8 cellular contexts compared by ENCODE assay signal in genomic region chr16:1474471-1474795, GRCh38. TPM values are rescaled to one million over a fixed set of nuclear protein-coding genes. Genes with fewer than 3 reads are reported as not detected.
DNase-seq lines count a peak whose midpoint lies in the region; ATAC-seq and TF ChIP-seq lines count a peak whose summit lies in the region.

No MANE protein-coding gene starts in this region.

- ATAC-seq in GM18861 (IDR thresholded peaks at IDR 0.05; ENCODE audit: unreplicated experiment) (peak; percentile 12), HG03025 (IDR thresholded peaks at IDR 0.05; ENCODE audit: low FRiP score, unreplicated experiment) (peak; percentile 8), GM19351 (IDR thresholded peaks at IDR 0.05; ENCODE audit: unreplicated experiment) (no peak)

- in situ Hi-C loops in transverse colon (cut with MboI; ENCODE audit: low pct_ligation_motif_present in 1 of 4, low pct_unique_long_range_greater_than_20kb in 1 of 4, low sequenced_read_pairs in 3 of 4): no loop called here

- 0 to 8% (median 1%) methylated on average over 9 to 43 of the region's 43 CpGs; no CpG with 5 or more reads in 1 of the 4 donors for WGBS in adrenal gland, 4 donors
- 2% methylated on average over 43 of the region's 43 CpGs for WGBS in liver
- 0% methylated on average over 14 of the region's 43 CpGs; no CpG with 5 or more reads in 1 of the 2 donors for WGBS in transverse colon (ENCODE audit: low coverage in 1 of 2), 2 donors

- intact Hi-C loops in adrenal gland (cut with DNase I): no loop called here
- intact Hi-C loops in transverse colon (cut with DNase I; ENCODE audit: low total_unique reads): no loop called here

- no peaks in the 10 kb centered on the region for H3K9me3 ChIP-seq in adrenal gland (replicated peaks in 1 of 3)
- peaks cover 0 to 1% (median 0%) of the 10 kb centered on the region in 4 donors for H3K9me3 ChIP-seq in liver (ENCODE audit: control insufficient read depth in 4 of 4, low read length in 3 of 4)
- H3K9me3 ChIP-seq in transverse colon: no peaks in the 10 kb centered on the region

- TF ChIP-seq CTCF in adrenal gland (IDR thresholded peaks at IDR 0.05) (no peak), liver (IDR thresholded peaks at IDR 0.05; ENCODE audit: low read depth, low read length, missing input control) (no peak), transverse colon (IDR thresholded peaks at IDR 0.05) (no peak)

- peak in 1 of 7 donors; percentile 22 for DNase-seq in adrenal gland
- DNase-seq in transverse colon: no peak
- DNase-seq in cerebellum (ENCODE audit: low spot score): no peak
- DNase-seq in A172 (ENCODE audit: low spot score): no peak

- TF ChIP-seq EP300 in transverse colon (IDR thresholded peaks at IDR 0.05; ENCODE audit: low read depth): no peak

- peak overlapping the region; percentile 73 to 99 (median 79) for H3K4me3 ChIP-seq in adrenal gland
- H3K4me3 ChIP-seq in liver (ENCODE audit: low read depth in 1 of 3, low read length in 3 of 3): peak overlapping the region; percentile 51 to 94 (median 94)
- H3K4me3 ChIP-seq in transverse colon: peak overlapping the region; percentile 73 to 98 (median 86)

- no peak for TF ChIP-seq RAD21 in liver (IDR thresholded peaks at IDR 0.05)

- H3K4me1 ChIP-seq in adrenal gland (replicated peaks in 1 of 2): peaks cover 23 to 46% of the 10 kb centered on the region in 2 donors
- peaks cover 13 to 35% (median 24%) of the 10 kb centered on the region in 4 donors for H3K4me1 ChIP-seq in liver (ENCODE audit: control insufficient read depth in 4 of 4, insufficient read depth in 4 of 4, low read length in 3 of 4)
- peaks cover 13 to 39% (median 20%) of the 10 kb centered on the region in 4 donors for H3K4me1 ChIP-seq in transverse colon

- H3K9ac ChIP-seq in liver (ENCODE audit: low read depth in 1 of 2, low read length in 2 of 2): peak overlapping the region; percentile 66 to 72

- H3K27ac ChIP-seq in adrenal gland (peak overlapping the region; percentile 27 to 97 (median 90)), liver (ENCODE audit: low read depth in 1 of 2, low read length in 2 of 2) (no peak overlapping the region), transverse colon (peak overlapping the region; percentile 89 to 94 (median 91))

- H3K27me3 ChIP-seq in adrenal gland (no peaks in the 10 kb centered on the region), liver (ENCODE audit: control insufficient read depth in 4 of 4, insufficient read depth in 4 of 4, low read length in 3 of 4) (no peaks in the 10 kb centered on the region), transverse colon (no peaks in the 10 kb centered on the region)

- no peak for TF ChIP-seq POLR2A in adrenal gland (IDR thresholded peaks at IDR 0.05)
- TF ChIP-seq POLR2A in transverse colon (IDR thresholded peaks at IDR 0.05): no peak

- H3K36me3 ChIP-seq in adrenal gland (replicated peaks in 1 of 2) (no peaks in the 10 kb centered on the region), liver (ENCODE audit: control insufficient read depth in 4 of 4, insufficient read depth in 3 of 4, low read depth in 1 of 4, low read length in 3 of 4) (no peaks in the 10 kb centered on the region), transverse colon (no peaks in the 10 kb centered on the region)

TF ChIP-seq in liver, 16 proteins besides CTCF, POLR2A, EP300 and RAD21:
- TF ChIP-seq FOXA1 (IDR thresholded peaks at IDR 0.05): no peak
- no peak for TF ChIP-seq JUND (IDR thresholded peaks at IDR 0.05)
- TF ChIP-seq FOXA2 (IDR thresholded peaks at IDR 0.05): no peak
- TF ChIP-seq, protein P1, sequence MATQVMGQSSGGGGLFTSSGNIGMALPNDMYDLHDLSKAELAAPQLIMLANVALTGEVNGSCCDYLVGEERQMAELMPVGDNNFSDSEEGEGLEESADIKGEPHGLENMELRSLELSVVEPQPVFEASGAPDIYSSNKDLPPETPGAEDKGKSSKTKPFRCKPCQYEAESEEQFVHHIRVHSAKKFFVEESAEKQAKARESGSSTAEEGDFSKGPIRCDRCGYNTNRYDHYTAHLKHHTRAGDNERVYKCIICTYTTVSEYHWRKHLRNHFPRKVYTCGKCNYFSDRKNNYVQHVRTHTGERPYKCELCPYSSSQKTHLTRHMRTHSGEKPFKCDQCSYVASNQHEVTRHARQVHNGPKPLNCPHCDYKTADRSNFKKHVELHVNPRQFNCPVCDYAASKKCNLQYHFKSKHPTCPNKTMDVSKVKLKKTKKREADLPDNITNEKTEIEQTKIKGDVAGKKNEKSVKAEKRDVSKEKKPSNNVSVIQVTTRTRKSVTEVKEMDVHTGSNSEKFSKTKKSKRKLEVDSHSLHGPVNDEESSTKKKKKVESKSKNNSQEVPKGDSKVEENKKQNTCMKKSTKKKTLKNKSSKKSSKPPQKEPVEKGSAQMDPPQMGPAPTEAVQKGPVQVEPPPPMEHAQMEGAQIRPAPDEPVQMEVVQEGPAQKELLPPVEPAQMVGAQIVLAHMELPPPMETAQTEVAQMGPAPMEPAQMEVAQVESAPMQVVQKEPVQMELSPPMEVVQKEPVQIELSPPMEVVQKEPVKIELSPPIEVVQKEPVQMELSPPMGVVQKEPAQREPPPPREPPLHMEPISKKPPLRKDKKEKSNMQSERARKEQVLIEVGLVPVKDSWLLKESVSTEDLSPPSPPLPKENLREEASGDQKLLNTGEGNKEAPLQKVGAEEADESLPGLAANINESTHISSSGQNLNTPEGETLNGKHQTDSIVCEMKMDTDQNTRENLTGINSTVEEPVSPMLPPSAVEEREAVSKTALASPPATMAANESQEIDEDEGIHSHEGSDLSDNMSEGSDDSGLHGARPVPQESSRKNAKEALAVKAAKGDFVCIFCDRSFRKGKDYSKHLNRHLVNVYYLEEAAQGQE (IDR thresholded peaks at IDR 0.05): no peak
- TF ChIP-seq YY1 (IDR thresholded peaks at IDR 0.05): no peak
- TF ChIP-seq MAX (IDR thresholded peaks at IDR 0.05): no peak
TF ChIP-seq in liver: peak in this region for 0.

RNA-seq across cellular contexts. Expression of gene CLCN7, which starts 0.4 kb away (rescaled TPM):
- total RNA-seq in adrenal gland: 100 to 1,000 TPM in 5 of 8 donors, 10 to 100 TPM in 3; 83.8 to 243 (median 142) TPM
- polyA plus RNA-seq in adrenal gland: 100 to 1,000 TPM in 2 of 3 donors, 10 to 100 TPM in 1; 25.3 to 369 (median 133) TPM
- 10 to 100 TPM; 26.1 to 34.4 TPM for total RNA-seq in liver
- 10 to 100 TPM; 13.9 to 36.2 TPM for polyA plus RNA-seq in liver
- 100 to 1,000 TPM in 2 of 4 donors, 10 to 100 TPM in 2; 57.6 to 171 (median 95.0) TPM for total RNA-seq in transverse colon
- 37.5 TPM for total RNA-seq in cerebellum
- total RNA-seq in A172 (2014; rRNA removed; shearing (Covaris generic)): 79.9 and 86.3 TPM in 2 replicates

RNA-seq across cellular contexts. Expression of gene PTX4, which starts 14.3 kb away (rescaled TPM):
- total RNA-seq in adrenal gland (1 to 10 TPM in 2 of 8 donors, under 1 TPM in 4, not detected in 2; 0.39 to 1.4 (median 0.61) TPM), liver (under 1 TPM; 0.08 to 0.61 TPM), transverse colon (not detected), cerebellum (not detected)
- polyA plus RNA-seq in adrenal gland (under 1 TPM in 2 of 3 donors, not detected in 1; 0.16 to 0.17 TPM), liver (not detected)
- not detected in 2 replicates for total RNA-seq in A172 (2014; rRNA removed; shearing (Covaris generic))

RNA-seq across cellular contexts. Expression of gene TELO2, which starts 18.7 kb away (rescaled TPM):
- total RNA-seq in adrenal gland: 10 to 100 TPM; 17.0 to 53.7 (median 23.7) TPM
- 100 to 1,000 TPM in 1 of 3 donors, 10 to 100 TPM in 1, 1 to 10 TPM in 1; 1.3 to 173 (median 96.0) TPM for polyA plus RNA-seq in adrenal gland
- total RNA-seq in liver: 10 to 100 TPM; 12.9 to 14.6 TPM
- polyA plus RNA-seq in liver: 10 to 100 TPM; 17.8 to 19.3 TPM
- 10 to 100 TPM; 22.2 to 98.1 (median 49.6) TPM for total RNA-seq in transverse colon
- 17.7 TPM for total RNA-seq in cerebellum
- total RNA-seq in A172 (2014; rRNA removed; shearing (Covaris generic)): 20.9 and 28.8 TPM in 2 replicates

RNA-seq across cellular contexts. Expression of gene CCDC154, which starts 30.1 kb away (rescaled TPM):
- total RNA-seq in adrenal gland (1 to 10 TPM in 4 of 8 donors, under 1 TPM in 4; 0.28 to 3.1 (median 0.83) TPM), liver (under 1 TPM in 1 of 2 donors, not detected in 1; 0.42 TPM), transverse colon (under 1 TPM in 2 of 4 donors, not detected in 2; 0.16 to 0.41 TPM), cerebellum (1.00 TPM)
- polyA plus RNA-seq in adrenal gland (10 to 100 TPM in 2 of 3 donors, not detected in 1; 10.7 to 39.7 TPM), liver (under 1 TPM; 0.18 to 0.39 TPM)
- 0.03 and 0.26 TPM in 2 replicates for total RNA-seq in A172 (2014; rRNA removed; shearing (Covaris generic))

RNA-seq across cellular contexts. Expression of gene PERCC1, which starts 43.6 kb away (rescaled TPM):
- total RNA-seq in adrenal gland (under 1 TPM in 1 of 8 donors, not detected in 7; 0.69 TPM), liver (1 to 10 TPM in 1 of 2 donors, under 1 TPM in 1; 0.50 to 4.7 TPM), transverse colon (1 to 10 TPM in 1 of 4 donors, not detected in 3; 1.2 TPM), cerebellum (not detected)
- polyA plus RNA-seq in adrenal gland (not detected), liver (not detected)
- not detected in 2 replicates for total RNA-seq in A172 (2014; rRNA removed; shearing (Covaris generic))

Comparison
In these comparisons a context has a peak if more than half of its experiments do, and no peak if none do; other contexts are left out.
1. H3K27ac ChIP-seq: peak in adrenal gland (5 of 5) and transverse colon (4 of 4); none in liver (0 of 2).
2. Peak in every context shown above with its lines, with median percentiles within 50 percentile points of each other: H3K4me3 ChIP-seq.